1 cellular context compared by ENCODE assay signal in genomic region chr2:10597956-10598355, GRCh38.
TF ChIP-seq lines count a peak whose summit lies in the region.

No MANE protein-coding gene starts in this region.

TF ChIP-seq in K562, 482 proteins besides CTCF, POLR2A, EP300 and RAD21 (continued from another document):
- TF ChIP-seq RNF219 (CRISPR knock-in tag; IDR thresholded peaks at IDR 0.05) (no peak), TAF15 (IDR thresholded peaks at IDR 0.05; ENCODE audit: low read depth, low read length) (no peak), NFYB (IDR thresholded peaks at IDR 0.05; ENCODE audit: extremely low read depth, insufficient read length) (no peak), MBD2 (IDR thresholded peaks at IDR 0.05; ENCODE audit: borderline replicate concordance, low read depth) (no peak), HBP1 (CRISPR knock-in tag; IDR thresholded peaks at IDR 0.05) (no peak), SNAPC5 (CRISPR knock-in tag; IDR thresholded peaks at IDR 0.05) (no peak), MAZ (CRISPR knock-in tag; conservative IDR thresholded peaks at IDR 0.05 in 1 of 2, IDR thresholded peaks at IDR 0.05 in 1 of 2) (no peak), CHD7 (IDR thresholded peaks at IDR 0.05; ENCODE audit: low read depth, low read length) (no peak), NRF1 (conservative IDR thresholded peaks at IDR 0.05 in 1 of 2, IDR thresholded peaks at IDR 0.05 in 1 of 2) (no peak)
